ENCODE assay signal across 26 cellular contexts in genomic region chr5:8721536-8721935, GRCh38.
"Had no signal": no experiment of that assay in that cellular context is flagged by ENCODE, and none has a peak within 500 bp of the region (broad histone marks: within the 10 kb centered on the region; RNA-seq: fewer than 3 reads in every experiment).

No MANE protein-coding gene starts in this region.

- H3K9ac ChIP-seq: parathyroid adenoma had no signal

- H3K27me3 ChIP-seq: colonic mucosa, sigmoid colon, stomach, thyroid gland had no signal

- DNase-seq: colonic mucosa; dermis blood vessel endothelial cell; effector memory CD8-positive, alpha-beta T cell; foreskin melanocyte; hypothalamus; immature natural killer cell; islet precursor cell; kidney glomerular epithelial cell; left colon; natural killer cell; occipital lobe; right cardiac atrium; sigmoid colon; stimulated activated CD4-positive, alpha-beta T cell treated with anti-CD3 and anti-CD28 coated beads, Interleukin-2, amount 100 ng/mL, for 24 hours; stimulated activated CD4-positive, alpha-beta T cell treated with anti-CD3 and anti-CD28 coated beads, Interleukin-4, amount 100 ng/mL, for 24 hours; stimulated activated naive CD4-positive, alpha-beta T cell treated with Interleukin-2 at 50 U/mL for 16 hours; stomach; thyroid gland; trophoblast cell had no signal

- FAIRE-seq: endometrium had no signal

- H3K4me1 ChIP-seq: colonic mucosa, parathyroid adenoma, prostate gland, sigmoid colon, stomach, thyroid gland had no signal

- H3K9me3 ChIP-seq: colonic mucosa, prostate gland, sigmoid colon, thyroid gland had no signal

- H3K4me3 ChIP-seq: colonic mucosa, lung, prostate gland, sigmoid colon, stomach, thyroid gland had no signal

- ATAC-seq: effector memory CD8-positive, alpha-beta T cell; left colon; natural killer cell; right cardiac atrium; stimulated activated effector memory CD8-positive, alpha-beta T cell treated with anti-CD3 and anti-CD28 coated beads, Interleukin-12 subunit alpha, Interleukin-12 subunit beta, amount 100 ng/mL, for 72 hours had no signal

- H2AFZ ChIP-seq: parathyroid adenoma had no signal

- H3K27ac ChIP-seq: colonic mucosa, parathyroid adenoma, prostate gland, sigmoid colon, stomach, thyroid gland had no signal

- H3K4me1 Mint-ChIP-seq: central memory CD8-positive, alpha-beta T cell; immature natural killer cell; memory B cell; natural killer cell; stimulated activated effector memory CD8-positive, alpha-beta T cell treated with anti-CD3 and anti-CD28 coated beads, Interleukin-12 subunit alpha, Interleukin-12 subunit beta, amount 100 ng/mL, for 72 hours had no signal

- H3K4me3 Mint-ChIP-seq: central memory CD8-positive, alpha-beta T cell; effector memory CD8-positive, alpha-beta T cell; immature natural killer cell; memory B cell; natural killer cell; stimulated activated effector memory CD8-positive, alpha-beta T cell treated with anti-CD3 and anti-CD28 coated beads, Interleukin-12 subunit alpha, Interleukin-12 subunit beta, amount 100 ng/mL, for 72 hours had no signal

- H3K36me3 ChIP-seq: colonic mucosa, prostate gland, sigmoid colon, stomach, thyroid gland had no signal

- H3K36me3 Mint-ChIP-seq: immature natural killer cell; memory B cell; natural killer cell; stimulated activated effector memory CD8-positive, alpha-beta T cell treated with anti-CD3 and anti-CD28 coated beads, Interleukin-12 subunit alpha, Interleukin-12 subunit beta, amount 100 ng/mL, for 72 hours had no signal

- H3K79me2 ChIP-seq: parathyroid adenoma had no signal

- H3K27me3 Mint-ChIP-seq: central memory CD8-positive, alpha-beta T cell; effector memory CD8-positive, alpha-beta T cell; memory B cell had no signal

- H3K27ac Mint-ChIP-seq: effector memory CD8-positive, alpha-beta T cell; immature natural killer cell; memory B cell; natural killer cell; stimulated activated effector memory CD8-positive, alpha-beta T cell treated with anti-CD3 and anti-CD28 coated beads, Interleukin-12 subunit alpha, Interleukin-12 subunit beta, amount 100 ng/mL, for 72 hours had no signal
